Comparison of ENCODE assay signal across 1 cellular context in the genomic region with DNA sequence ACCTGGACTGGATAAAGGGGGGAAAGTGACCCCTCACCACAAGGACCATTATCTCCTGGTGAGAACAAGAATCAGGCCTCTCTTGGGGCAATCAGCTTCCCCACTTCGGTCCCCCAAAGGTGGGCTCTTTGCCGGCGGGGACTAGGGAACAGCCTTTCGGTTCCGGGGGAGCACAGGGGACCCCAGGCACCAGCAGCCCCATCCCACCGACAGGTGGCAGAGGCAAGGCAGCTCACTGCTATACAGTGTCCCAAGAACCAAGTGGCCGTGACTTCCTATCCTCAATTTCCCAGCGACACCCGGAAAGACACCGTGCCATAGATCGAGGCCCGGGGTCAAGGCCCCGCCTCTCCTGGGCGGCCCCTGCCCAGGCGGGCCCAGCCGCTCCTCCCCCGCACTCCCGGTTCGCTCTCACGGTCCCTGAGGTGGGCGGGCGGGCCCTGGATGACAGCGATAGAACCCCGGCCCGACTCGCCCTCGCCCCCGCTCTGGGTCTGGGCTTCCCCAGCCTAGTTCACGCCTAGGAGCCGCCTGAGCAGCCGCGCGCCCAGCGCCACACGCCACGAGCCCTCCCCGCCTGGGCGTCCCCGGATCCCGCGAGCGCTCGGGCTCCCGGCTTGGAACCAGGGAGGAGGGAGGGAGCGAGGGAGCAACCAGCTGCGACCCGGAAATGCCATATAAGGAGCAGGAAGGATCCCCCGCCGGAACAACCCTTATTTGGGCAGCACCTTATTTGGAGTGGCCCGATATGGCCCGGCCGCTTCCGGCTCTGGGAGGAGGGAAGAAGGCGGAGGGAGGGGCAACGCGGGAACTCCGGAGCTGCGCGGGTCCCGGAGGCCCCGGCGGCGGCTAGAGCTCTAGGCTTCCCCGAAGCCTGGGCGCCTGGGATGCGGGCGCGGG.
TF ChIP-seq lines count a peak whose summit lies in the region.

No MANE protein-coding gene starts in this region.

TF ChIP-seq in HEK293, 187 proteins besides CTCF, POLR2A, EP300 and RAD21 (continued from another document):
- TF ChIP-seq, protein P1, sequence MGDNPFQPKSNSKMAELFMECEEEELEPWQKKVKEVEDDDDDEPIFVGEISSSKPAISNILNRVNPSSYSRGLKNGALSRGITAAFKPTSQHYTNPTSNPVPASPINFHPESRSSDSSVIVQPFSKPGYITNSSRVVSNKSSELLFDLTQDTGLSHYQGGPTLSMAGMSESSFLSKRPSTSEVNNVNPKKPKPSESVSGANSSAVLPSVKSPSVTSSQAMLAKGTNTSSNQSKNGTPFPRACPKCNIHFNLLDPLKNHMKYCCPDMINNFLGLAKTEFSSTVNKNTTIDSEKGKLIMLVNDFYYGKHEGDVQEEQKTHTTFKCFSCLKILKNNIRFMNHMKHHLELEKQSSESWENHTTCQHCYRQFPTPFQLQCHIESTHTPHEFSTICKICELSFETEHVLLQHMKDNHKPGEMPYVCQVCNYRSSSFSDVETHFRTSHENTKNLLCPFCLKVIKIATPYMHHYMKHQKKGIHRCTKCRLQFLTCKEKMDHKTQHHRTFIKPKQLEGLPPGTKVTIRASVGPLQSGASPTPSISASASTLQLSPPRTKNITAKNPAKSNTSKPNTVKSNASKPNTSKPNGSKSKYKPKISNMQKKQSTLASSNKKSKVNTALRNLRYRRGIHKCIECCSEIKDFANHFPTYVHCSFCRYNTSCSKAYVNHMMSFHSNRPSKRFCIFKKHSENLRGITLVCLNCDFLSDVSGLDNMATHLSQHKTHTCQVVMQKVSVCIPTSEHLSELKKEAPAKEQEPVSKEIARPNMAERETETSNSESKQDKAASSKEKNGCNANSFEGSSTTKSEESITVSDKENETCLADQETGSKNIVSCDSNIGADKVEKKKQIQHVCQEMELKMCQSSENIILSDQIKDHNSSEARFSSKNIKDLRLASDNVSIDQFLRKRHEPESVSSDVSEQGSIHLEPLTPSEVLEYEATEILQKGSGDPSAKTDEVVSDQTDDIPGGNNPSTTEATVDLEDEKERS (tag by site-specific recombination; IDR thresholded peaks at IDR 0.05) = no peak
- TF ChIP-seq, protein P2, sequence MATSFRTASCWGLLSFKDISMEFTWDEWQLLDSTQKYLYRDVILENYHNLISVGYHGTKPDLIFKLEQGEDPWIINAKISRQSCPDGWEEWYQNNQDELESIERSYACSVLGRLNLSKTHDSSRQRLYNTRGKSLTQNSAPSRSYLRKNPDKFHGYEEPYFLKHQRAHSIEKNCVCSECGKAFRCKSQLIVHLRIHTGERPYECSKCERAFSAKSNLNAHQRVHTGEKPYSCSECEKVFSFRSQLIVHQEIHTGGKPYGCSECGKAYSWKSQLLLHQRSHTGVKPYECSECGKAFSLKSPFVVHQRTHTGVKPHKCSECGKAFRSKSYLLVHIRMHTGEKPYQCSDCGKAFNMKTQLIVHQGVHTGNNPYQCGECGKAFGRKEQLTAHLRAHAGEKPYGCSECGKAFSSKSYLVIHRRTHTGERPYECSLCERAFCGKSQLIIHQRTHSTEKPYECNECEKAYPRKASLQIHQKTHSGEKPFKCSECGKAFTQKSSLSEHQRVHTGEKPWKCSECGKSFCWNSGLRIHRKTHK (tag by site-specific recombination; IDR thresholded peaks at IDR 0.05) = no peak
- TF ChIP-seq ZBTB48 (tag by site-specific recombination; IDR thresholded peaks at IDR 0.05) = peak; percentile 95
- no peak for TF ChIP-seq ZNF184 (tag by site-specific recombination; IDR thresholded peaks at IDR 0.05)
- no peak for TF ChIP-seq ZNF292 (tag by site-specific recombination; IDR thresholded peaks at IDR 0.05; ENCODE audit: borderline replicate concordance, low read depth)
- peak; percentile 91 for TF ChIP-seq ZBTB17 (tag by site-specific recombination; IDR thresholded peaks at IDR 0.05)
- TF ChIP-seq, protein P3, sequence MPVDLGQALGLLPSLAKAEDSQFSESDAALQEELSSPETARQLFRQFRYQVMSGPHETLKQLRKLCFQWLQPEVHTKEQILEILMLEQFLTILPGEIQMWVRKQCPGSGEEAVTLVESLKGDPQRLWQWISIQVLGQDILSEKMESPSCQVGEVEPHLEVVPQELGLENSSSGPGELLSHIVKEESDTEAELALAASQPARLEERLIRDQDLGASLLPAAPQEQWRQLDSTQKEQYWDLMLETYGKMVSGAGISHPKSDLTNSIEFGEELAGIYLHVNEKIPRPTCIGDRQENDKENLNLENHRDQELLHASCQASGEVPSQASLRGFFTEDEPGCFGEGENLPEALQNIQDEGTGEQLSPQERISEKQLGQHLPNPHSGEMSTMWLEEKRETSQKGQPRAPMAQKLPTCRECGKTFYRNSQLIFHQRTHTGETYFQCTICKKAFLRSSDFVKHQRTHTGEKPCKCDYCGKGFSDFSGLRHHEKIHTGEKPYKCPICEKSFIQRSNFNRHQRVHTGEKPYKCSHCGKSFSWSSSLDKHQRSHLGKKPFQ (tag by site-specific recombination; IDR thresholded peaks at IDR 0.05) = no peak
- peak; percentile 99 for TF ChIP-seq ZXDB (tag by site-specific recombination; IDR thresholded peaks at IDR 0.05)
- TF ChIP-seq, protein P4, sequence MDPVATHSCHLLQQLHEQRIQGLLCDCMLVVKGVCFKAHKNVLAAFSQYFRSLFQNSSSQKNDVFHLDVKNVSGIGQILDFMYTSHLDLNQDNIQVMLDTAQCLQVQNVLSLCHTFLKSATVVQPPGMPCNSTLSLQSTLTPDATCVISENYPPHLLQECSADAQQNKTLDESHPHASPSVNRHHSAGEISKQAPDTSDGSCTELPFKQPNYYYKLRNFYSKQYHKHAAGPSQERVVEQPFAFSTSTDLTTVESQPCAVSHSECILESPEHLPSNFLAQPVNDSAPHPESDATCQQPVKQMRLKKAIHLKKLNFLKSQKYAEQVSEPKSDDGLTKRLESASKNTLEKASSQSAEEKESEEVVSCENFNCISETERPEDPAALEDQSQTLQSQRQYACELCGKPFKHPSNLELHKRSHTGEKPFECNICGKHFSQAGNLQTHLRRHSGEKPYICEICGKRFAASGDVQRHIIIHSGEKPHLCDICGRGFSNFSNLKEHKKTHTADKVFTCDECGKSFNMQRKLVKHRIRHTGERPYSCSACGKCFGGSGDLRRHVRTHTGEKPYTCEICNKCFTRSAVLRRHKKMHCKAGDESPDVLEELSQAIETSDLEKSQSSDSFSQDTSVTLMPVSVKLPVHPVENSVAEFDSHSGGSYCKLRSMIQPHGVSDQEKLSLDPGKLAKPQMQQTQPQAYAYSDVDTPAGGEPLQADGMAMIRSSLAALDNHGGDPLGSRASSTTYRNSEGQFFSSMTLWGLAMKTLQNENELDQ (tag by site-specific recombination; IDR thresholded peaks at IDR 0.05; ENCODE audit: low read depth) = no peak
- peak; percentile 77 for TF ChIP-seq BCL11B (tag by site-specific recombination; IDR thresholded peaks at IDR 0.05; ENCODE audit: low read depth)
- TF ChIP-seq, protein P5, sequence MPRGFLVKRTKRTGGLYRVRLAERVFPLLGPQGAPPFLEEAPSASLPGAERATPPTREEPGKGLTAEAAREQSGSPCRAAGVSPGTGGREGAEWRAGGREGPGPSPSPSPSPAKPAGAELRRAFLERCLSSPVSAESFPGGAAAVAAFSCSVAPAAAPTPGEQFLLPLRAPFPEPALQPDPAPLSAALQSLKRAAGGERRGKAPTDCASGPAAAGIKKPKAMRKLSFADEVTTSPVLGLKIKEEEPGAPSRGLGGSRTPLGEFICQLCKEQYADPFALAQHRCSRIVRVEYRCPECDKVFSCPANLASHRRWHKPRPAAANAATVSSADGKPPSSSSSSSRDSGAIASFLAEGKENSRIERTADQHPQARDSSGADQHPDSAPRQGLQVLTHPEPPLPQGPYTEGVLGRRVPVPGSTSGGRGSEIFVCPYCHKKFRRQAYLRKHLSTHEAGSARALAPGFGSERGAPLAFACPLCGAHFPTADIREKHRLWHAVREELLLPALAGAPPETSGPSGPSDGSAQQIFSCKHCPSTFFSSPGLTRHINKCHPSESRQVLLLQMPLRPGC (tag by site-specific recombination; IDR thresholded peaks at IDR 0.05) = peak; percentile 37; the same call in 1 of the 2 replicates
- TF ChIP-seq ZFHX2 (tag by site-specific recombination; conservative IDR thresholded peaks at IDR 0.05) = peak; percentile 97
- TF ChIP-seq TCF7L2 (IDR thresholded peaks at IDR 0.05; ENCODE audit: borderline replicate concordance, low read depth, low read length) = no peak
- TF ChIP-seq OVOL3 (tag by site-specific recombination; IDR thresholded peaks at IDR 0.05) = no peak
- peak; percentile 70 for TF ChIP-seq SP3 (tag by site-specific recombination; IDR thresholded peaks at IDR 0.05)
- no peak for TF ChIP-seq ZNF48 (tag by site-specific recombination; IDR thresholded peaks at IDR 0.05)
- TF ChIP-seq KLF16 (tag by site-specific recombination; IDR thresholded peaks at IDR 0.05) = no peak; the same call in none of the 2 replicates
- TF ChIP-seq ZBTB1 (tag by site-specific recombination; IDR thresholded peaks at IDR 0.05) = no peak
- TF ChIP-seq ZNF76 (tag by site-specific recombination; IDR thresholded peaks at IDR 0.05; ENCODE audit: borderline replicate concordance, low read depth) = peak; percentile 75; the same call in 1 of the 2 replicates
- no peak for TF ChIP-seq ZSCAN23 (tag by site-specific recombination; IDR thresholded peaks at IDR 0.05)
- peak; percentile 42; the same call in 1 of the 2 replicates for TF ChIP-seq OSR2 (tag by site-specific recombination; IDR thresholded peaks at IDR 0.05)
- TF ChIP-seq, protein P6, sequence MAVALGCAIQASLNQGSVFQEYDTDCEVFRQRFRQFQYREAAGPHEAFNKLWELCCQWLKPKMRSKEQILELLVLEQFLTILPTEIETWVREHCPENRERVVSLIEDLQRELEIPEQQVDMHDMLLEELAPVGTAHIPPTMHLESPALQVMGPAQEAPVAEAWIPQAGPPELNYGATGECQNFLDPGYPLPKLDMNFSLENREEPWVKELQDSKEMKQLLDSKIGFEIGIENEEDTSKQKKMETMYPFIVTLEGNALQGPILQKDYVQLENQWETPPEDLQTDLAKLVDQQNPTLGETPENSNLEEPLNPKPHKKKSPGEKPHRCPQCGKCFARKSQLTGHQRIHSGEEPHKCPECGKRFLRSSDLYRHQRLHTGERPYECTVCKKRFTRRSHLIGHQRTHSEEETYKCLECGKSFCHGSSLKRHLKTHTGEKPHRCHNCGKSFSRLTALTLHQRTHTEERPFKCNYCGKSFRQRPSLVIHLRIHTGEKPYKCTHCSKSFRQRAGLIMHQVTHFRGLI (tag by site-specific recombination; IDR thresholded peaks at IDR 0.05) = peak; percentile 89
- TF ChIP-seq ZBTB20 (tag by site-specific recombination; IDR thresholded peaks at IDR 0.05) = peak; percentile 93
- peak; percentile 76; the same call in 1 of the 2 replicates for TF ChIP-seq ZFP37 (tag by site-specific recombination; IDR thresholded peaks at IDR 0.05)
- TF ChIP-seq ZNF202 (tag by site-specific recombination; IDR thresholded peaks at IDR 0.05; ENCODE audit: borderline replicate concordance) = no peak
- 0 out of 2 replicates have a peak, but pooled peaks have one; percentile 9 for TF ChIP-seq ZNF660 (tag by site-specific recombination; IDR thresholded peaks at IDR 0.05)
- peak; percentile 81 for TF ChIP-seq ZNF341 (tag by site-specific recombination; IDR thresholded peaks at IDR 0.05; ENCODE audit: low read depth)
- peak; percentile 99 for TF ChIP-seq ZNF366 (tag by site-specific recombination; conservative IDR thresholded peaks at IDR 0.05)
- no peak for TF ChIP-seq ZNF16 (tag by site-specific recombination; IDR thresholded peaks at IDR 0.05; ENCODE audit: low read depth)
- peak; percentile 85 for TF ChIP-seq ZEB2 (tag by site-specific recombination; IDR thresholded peaks at IDR 0.05)
- TF ChIP-seq ZNF555 (tag by site-specific recombination; conservative IDR thresholded peaks at IDR 0.05) = no peak
- no peak for TF ChIP-seq ZNF677 (tag by site-specific recombination; IDR thresholded peaks at IDR 0.05)
